ENCODE assay signal across 1 cellular context in the genomic region with DNA sequence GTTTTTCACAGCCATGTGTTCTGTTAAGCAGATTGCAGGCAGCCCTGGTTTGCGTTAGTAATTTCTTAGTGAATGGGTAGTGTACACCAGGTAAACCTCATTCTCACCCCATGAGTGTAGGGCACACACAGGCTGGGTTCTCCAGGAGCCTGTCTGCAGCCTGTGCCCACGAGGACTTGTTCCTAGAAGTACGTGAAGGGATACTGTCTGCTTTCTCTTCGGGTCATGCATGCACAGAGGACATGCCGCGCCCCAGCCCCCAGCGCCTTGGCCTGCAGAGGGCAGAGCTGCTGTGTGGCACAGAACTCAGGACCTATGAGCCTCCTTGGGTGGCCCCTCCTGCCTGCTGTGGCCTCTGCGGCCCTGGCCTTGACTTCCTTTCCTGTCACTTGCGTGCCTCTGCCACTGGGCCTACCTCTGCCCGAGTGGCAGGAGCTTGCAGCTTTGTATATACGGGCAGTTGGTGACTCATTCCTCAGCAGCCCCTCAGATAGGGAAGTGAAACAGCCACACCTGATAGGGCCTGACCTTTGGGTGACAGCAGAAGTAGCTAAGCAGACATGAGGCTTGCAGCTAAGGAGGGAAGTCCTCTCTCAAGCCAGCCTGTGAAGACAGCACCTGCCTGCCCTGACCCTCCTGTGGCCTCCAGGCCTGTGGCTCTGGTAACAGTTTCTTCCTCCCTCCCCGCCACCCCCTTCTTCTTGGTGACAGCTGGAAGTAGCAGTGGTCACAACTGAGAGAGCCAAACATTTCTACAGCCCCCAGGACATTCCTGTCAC.
TF ChIP-seq lines count a peak whose summit lies in the region.

No MANE protein-coding gene starts in this region.

TF ChIP-seq in HepG2, 621 proteins besides CTCF, POLR2A, EP300 and RAD21 (continued from another document and continues in another):
- TF ChIP-seq, protein P1, sequence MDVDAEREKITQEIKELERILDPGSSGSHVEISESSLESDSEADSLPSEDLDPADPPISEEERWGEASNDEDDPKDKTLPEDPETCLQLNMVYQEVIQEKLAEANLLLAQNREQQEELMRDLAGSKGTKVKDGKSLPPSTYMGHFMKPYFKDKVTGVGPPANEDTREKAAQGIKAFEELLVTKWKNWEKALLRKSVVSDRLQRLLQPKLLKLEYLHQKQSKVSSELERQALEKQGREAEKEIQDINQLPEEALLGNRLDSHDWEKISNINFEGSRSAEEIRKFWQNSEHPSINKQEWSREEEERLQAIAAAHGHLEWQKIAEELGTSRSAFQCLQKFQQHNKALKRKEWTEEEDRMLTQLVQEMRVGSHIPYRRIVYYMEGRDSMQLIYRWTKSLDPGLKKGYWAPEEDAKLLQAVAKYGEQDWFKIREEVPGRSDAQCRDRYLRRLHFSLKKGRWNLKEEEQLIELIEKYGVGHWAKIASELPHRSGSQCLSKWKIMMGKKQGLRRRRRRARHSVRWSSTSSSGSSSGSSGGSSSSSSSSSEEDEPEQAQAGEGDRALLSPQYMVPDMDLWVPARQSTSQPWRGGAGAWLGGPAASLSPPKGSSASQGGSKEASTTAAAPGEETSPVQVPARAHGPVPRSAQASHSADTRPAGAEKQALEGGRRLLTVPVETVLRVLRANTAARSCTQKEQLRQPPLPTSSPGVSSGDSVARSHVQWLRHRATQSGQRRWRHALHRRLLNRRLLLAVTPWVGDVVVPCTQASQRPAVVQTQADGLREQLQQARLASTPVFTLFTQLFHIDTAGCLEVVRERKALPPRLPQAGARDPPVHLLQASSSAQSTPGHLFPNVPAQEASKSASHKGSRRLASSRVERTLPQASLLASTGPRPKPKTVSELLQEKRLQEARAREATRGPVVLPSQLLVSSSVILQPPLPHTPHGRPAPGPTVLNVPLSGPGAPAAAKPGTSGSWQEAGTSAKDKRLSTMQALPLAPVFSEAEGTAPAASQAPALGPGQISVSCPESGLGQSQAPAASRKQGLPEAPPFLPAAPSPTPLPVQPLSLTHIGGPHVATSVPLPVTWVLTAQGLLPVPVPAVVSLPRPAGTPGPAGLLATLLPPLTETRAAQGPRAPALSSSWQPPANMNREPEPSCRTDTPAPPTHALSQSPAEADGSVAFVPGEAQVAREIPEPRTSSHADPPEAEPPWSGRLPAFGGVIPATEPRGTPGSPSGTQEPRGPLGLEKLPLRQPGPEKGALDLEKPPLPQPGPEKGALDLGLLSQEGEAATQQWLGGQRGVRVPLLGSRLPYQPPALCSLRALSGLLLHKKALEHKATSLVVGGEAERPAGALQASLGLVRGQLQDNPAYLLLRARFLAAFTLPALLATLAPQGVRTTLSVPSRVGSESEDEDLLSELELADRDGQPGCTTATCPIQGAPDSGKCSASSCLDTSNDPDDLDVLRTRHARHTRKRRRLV (CRISPR knock-in tag; IDR thresholded peaks at IDR 0.05): no peak
- TF ChIP-seq HOXA7 (CRISPR knock-in tag; IDR thresholded peaks at IDR 0.05) (no peak), KLF16 (CRISPR knock-in tag; IDR thresholded peaks at IDR 0.05) (no peak), NFE2 (CRISPR knock-in tag; IDR thresholded peaks at IDR 0.05) (no peak), NFYC (CRISPR knock-in tag; IDR thresholded peaks at IDR 0.05) (peak; percentile 20; the same call in 1 of the 2 replicates), DNMT1 (CRISPR knock-in tag; IDR thresholded peaks at IDR 0.05) (peak; percentile 54; the same call in 1 of the 2 replicates), TCF7L2 (IDR thresholded peaks at IDR 0.05; ENCODE audit: low read depth, low read length) (no peak), RBFOX2 (IDR thresholded peaks at IDR 0.05; ENCODE audit: low read depth, low read length) (0 out of 2 replicates have a peak, but pooled peaks have one; percentile 23), SETDB1 (CRISPR knock-in tag; IDR thresholded peaks at IDR 0.05; ENCODE audit: borderline replicate concordance) (no peak), SAP130 (CRISPR knock-in tag; IDR thresholded peaks at IDR 0.05; ENCODE audit: low read depth) (peak; percentile 91), BRCA1 (CRISPR knock-in tag; IDR thresholded peaks at IDR 0.05) (no peak), ZNF530 (CRISPR knock-in tag; IDR thresholded peaks at IDR 0.05; ENCODE audit: low read depth) (no peak), ZSCAN30 (CRISPR knock-in tag; IDR thresholded peaks at IDR 0.05) (no peak), POLR2G (IDR thresholded peaks at IDR 0.05; ENCODE audit: low read depth, low read length) (no peak; the same call in 1 of the 2 replicates), HDAC2 (CRISPR knock-in tag; IDR thresholded peaks at IDR 0.05) (peak; percentile 92), ZNF749 (CRISPR knock-in tag; IDR thresholded peaks at IDR 0.05; ENCODE audit: borderline replicate concordance) (no peak), ZNF317 (CRISPR knock-in tag; IDR thresholded peaks at IDR 0.05) (0 out of 2 replicates have a peak, but pooled peaks have one; percentile 37), PAF1 (CRISPR knock-in tag; IDR thresholded peaks at IDR 0.05) (no peak), ZC3H13 (CRISPR knock-in tag; IDR thresholded peaks at IDR 0.05) (no peak), NR2F2 (IDR thresholded peaks at IDR 0.05; ENCODE audit: borderline replicate concordance, low read depth) (0 out of 2 replicates have a peak, but pooled peaks have one; percentile 70), ZNF264 (CRISPR knock-in tag; IDR thresholded peaks at IDR 0.05) (no peak), ZNF761 (CRISPR knock-in tag; conservative IDR thresholded peaks at IDR 0.05) (no peak), NR1H2 (CRISPR knock-in tag; IDR thresholded peaks at IDR 0.05; ENCODE audit: borderline replicate concordance, low read depth) (no peak; the same call in 1 of the 2 replicates), ZNF773 (CRISPR knock-in tag; IDR thresholded peaks at IDR 0.05; ENCODE audit: borderline replicate concordance) (no peak)
- TF ChIP-seq, protein P2, sequence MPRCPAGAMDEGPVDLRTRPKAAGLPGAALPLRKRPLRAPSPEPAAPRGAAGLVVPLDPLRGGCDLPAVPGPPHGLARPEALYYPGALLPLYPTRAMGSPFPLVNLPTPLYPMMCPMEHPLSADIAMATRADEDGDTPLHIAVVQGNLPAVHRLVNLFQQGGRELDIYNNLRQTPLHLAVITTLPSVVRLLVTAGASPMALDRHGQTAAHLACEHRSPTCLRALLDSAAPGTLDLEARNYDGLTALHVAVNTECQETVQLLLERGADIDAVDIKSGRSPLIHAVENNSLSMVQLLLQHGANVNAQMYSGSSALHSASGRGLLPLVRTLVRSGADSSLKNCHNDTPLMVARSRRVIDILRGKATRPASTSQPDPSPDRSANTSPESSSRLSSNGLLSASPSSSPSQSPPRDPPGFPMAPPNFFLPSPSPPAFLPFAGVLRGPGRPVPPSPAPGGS (CRISPR knock-in tag; IDR thresholded peaks at IDR 0.05): 0 out of 2 replicates have a peak, but pooled peaks have one; percentile 1
- TF ChIP-seq, protein P3, sequence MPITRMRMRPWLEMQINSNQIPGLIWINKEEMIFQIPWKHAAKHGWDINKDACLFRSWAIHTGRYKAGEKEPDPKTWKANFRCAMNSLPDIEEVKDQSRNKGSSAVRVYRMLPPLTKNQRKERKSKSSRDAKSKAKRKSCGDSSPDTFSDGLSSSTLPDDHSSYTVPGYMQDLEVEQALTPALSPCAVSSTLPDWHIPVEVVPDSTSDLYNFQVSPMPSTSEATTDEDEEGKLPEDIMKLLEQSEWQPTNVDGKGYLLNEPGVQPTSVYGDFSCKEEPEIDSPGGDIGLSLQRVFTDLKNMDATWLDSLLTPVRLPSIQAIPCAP (CRISPR knock-in tag; IDR thresholded peaks at IDR 0.05; ENCODE audit: low read depth): no peak
- TF ChIP-seq, protein P4, sequence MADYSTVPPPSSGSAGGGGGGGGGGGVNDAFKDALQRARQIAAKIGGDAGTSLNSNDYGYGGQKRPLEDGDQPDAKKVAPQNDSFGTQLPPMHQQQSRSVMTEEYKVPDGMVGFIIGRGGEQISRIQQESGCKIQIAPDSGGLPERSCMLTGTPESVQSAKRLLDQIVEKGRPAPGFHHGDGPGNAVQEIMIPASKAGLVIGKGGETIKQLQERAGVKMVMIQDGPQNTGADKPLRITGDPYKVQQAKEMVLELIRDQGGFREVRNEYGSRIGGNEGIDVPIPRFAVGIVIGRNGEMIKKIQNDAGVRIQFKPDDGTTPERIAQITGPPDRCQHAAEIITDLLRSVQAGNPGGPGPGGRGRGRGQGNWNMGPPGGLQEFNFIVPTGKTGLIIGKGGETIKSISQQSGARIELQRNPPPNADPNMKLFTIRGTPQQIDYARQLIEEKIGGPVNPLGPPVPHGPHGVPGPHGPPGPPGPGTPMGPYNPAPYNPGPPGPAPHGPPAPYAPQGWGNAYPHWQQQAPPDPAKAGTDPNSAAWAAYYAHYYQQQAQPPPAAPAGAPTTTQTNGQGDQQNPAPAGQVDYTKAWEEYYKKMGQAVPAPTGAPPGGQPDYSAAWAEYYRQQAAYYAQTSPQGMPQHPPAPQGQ (CRISPR knock-in tag; IDR thresholded peaks at IDR 0.05; ENCODE audit: borderline replicate concordance): no peak
- TF ChIP-seq, protein P5, sequence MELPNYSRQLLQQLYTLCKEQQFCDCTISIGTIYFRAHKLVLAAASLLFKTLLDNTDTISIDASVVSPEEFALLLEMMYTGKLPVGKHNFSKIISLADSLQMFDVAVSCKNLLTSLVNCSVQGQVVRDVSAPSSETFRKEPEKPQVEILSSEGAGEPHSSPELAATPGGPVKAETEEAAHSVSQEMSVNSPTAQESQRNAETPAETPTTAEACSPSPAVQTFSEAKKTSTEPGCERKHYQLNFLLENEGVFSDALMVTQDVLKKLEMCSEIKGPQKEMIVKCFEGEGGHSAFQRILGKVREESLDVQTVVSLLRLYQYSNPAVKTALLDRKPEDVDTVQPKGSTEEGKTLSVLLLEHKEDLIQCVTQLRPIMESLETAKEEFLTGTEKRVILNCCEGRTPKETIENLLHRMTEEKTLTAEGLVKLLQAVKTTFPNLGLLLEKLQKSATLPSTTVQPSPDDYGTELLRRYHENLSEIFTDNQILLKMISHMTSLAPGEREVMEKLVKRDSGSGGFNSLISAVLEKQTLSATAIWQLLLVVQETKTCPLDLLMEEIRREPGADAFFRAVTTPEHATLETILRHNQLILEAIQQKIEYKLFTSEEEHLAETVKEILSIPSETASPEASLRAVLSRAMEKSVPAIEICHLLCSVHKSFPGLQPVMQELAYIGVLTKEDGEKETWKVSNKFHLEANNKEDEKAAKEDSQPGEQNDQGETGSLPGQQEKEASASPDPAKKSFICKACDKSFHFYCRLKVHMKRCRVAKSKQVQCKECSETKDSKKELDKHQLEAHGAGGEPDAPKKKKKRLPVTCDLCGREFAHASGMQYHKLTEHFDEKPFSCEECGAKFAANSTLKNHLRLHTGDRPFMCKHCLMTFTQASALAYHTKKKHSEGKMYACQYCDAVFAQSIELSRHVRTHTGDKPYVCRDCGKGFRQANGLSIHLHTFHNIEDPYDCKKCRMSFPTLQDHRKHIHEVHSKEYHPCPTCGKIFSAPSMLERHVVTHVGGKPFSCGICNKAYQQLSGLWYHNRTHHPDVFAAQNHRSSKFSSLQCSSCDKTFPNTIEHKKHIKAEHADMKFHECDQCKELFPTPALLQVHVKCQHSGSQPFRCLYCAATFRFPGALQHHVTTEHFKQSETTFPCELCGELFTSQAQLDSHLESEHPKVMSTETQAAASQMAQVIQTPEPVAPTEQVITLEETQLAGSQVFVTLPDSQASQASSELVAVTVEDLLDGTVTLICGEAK (IDR thresholded peaks at IDR 0.05): no peak
- TF ChIP-seq, protein P5 (CRISPR knock-in tag; IDR thresholded peaks at IDR 0.05): peak; percentile 67; the same call in 1 of the 2 replicates
- TF ChIP-seq, protein P6, sequence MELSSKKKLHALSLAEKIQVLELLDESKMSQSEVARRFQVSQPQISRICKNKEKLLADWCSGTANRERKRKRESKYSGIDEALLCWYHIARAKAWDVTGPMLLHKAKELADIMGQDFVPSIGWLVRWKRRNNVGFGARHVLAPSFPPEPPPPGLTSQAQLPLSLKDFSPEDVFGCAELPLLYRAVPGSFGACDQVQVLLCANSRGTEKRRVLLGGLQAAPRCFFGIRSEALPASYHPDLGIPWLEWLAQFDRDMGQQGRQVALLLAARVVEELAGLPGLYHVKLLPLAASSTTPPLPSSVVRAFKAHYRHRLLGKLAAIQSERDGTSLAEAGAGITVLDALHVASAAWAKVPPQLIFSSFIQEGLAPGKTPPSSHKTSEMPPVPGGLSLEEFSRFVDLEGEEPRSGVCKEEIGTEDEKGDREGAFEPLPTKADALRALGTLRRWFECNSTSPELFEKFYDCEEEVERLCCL (CRISPR knock-in tag; IDR thresholded peaks at IDR 0.05; ENCODE audit: borderline replicate concordance): no peak
